ENCODE assay signal across 10 cellular contexts in genomic region chr19:17329061-17329767, GRCh38. TPM values are rescaled to one million over a fixed set of nuclear protein-coding genes. Genes with fewer than 3 reads are reported as not detected.
DNase-seq lines count a peak whose midpoint lies in the region; ATAC-seq and TF ChIP-seq lines count a peak whose summit lies in the region.
"Had no signal": no experiment of that assay in that cellular context is flagged by ENCODE, and none has a peak within 500 bp of the region (broad histone marks: within the 10 kb centered on the region; RNA-seq: fewer than 3 reads in every experiment).

No MANE protein-coding gene starts in this region.

- no peak overlapping the region for H3K27ac Mint-ChIP-seq in activated CD4-positive, alpha-beta T cell treated with anti-CD3 and anti-CD28 coated beads for 36 hours
- H3K27ac Mint-ChIP-seq in activated B cell treated with CpG ODN at 0.5 μM for 24 hours = no peak overlapping the region

- ATAC-seq in activated CD4-positive, alpha-beta T cell treated with anti-CD3 and anti-CD28 coated beads for 36 hours = peak; percentile 8
- ATAC-seq in activated B cell treated with CpG ODN at 0.5 μM for 24 hours (ENCODE audit: low read depth) = peak; percentile 11
- ATAC-seq in HG02840 (IDR thresholded peaks at IDR 0.05; ENCODE audit: low FRiP score, unreplicated experiment) = no peak
- ATAC-seq in GM18511 (IDR thresholded peaks at IDR 0.05; ENCODE audit: unreplicated experiment) = no peak
- ATAC-seq: SK-N-SH treated with all-trans-retinoic acid at 6 μM for 48 hours had no signal

- no peak overlapping the region for H2AFZ ChIP-seq in hepatocyte

- H3K4me3 Mint-ChIP-seq in activated CD4-positive, alpha-beta T cell treated with anti-CD3 and anti-CD28 coated beads for 36 hours = peak overlapping the region; percentile 12
- no peak overlapping the region for H3K4me3 Mint-ChIP-seq in activated B cell treated with CpG ODN at 0.5 μM for 24 hours

- no peak for TF ChIP-seq POLR2A in spleen (IDR thresholded peaks at IDR 0.05)

- no peaks in the 10 kb centered on the region for H3K9me3 Mint-ChIP-seq in activated CD4-positive, alpha-beta T cell treated with anti-CD3 and anti-CD28 coated beads for 36 hours (ENCODE audit: low read depth)
- no peaks in the 10 kb centered on the region for H3K9me3 Mint-ChIP-seq in activated B cell treated with CpG ODN at 0.5 μM for 24 hours

- TF ChIP-seq CTCF in activated B cell treated with CpG ODN at 0.5 μM for 24 hours (IDR thresholded peaks at IDR 0.05) (no peak), hepatocyte (IDR thresholded peaks at IDR 0.05; ENCODE audit: poor library complexity) (no peak), spleen (IDR thresholded peaks at IDR 0.05 in 8 of 11, conservative IDR thresholded peaks at IDR 0.05 in 3 of 11) (no peak)

- POLR2A ChIA-PET in activated CD4-positive, alpha-beta T cell treated with anti-CD3 and anti-CD28 coated beads for 36 hours (lab: Charles Lee) = interaction anchor here (0.7 kb wide), 1 partner anchor 20 kb away, joined by 4 read pairs; the partner anchor contains the start of gene DDA1
- POLR2A ChIA-PET in activated B cell treated with CpG ODN at 0.5 μM for 24 hours (lab: Charles Lee) = interaction anchor here (3.5 kb wide), 1 partner anchor 20 kb away, joined by 24 read pairs; the partner anchor contains the start of gene DDA1

- peak overlapping the region; percentile 94 for H3K4me2 ChIP-seq in hepatocyte

- peaks cover 19% of the 10 kb centered on the region for H3K4me1 Mint-ChIP-seq in activated CD4-positive, alpha-beta T cell treated with anti-CD3 and anti-CD28 coated beads for 36 hours
- H3K4me1 Mint-ChIP-seq in activated B cell treated with CpG ODN at 0.5 μM for 24 hours = peaks cover 20% of the 10 kb centered on the region

- H3K9me2 ChIP-seq in hepatocyte (replicated peaks; ENCODE audit: insufficient read depth) = no peaks in the 10 kb centered on the region

- no peaks in the 10 kb centered on the region for H4K20me1 ChIP-seq in hepatocyte (ENCODE audit: insufficient read depth, poor library complexity, severe bottlenecking)

- CTCF ChIA-PET in activated CD4-positive, alpha-beta T cell treated with anti-CD3 and anti-CD28 coated beads for 36 hours (lab: Charles Lee) = interaction anchor here (0.6 to 1.4 kb wide), 3 partner anchors 18 to 114 kb away, joined by 3 to 4 read pairs (median 3); partner anchors contain the start of genes ABHD8 and USE1
- CTCF ChIA-PET in activated B cell treated with CpG ODN at 0.5 μM for 24 hours (lab: Charles Lee) = no interaction called here

- no peaks in the 10 kb centered on the region for H3K27me3 ChIP-seq in hepatocyte
- peaks cover 0 to 38% (median 21%) of the 10 kb centered on the region in 7 donors for H3K27me3 ChIP-seq in spleen (replicated peaks in 1 of 7)

- peaks cover 5% of the 10 kb centered on the region for H3K79me2 ChIP-seq in hepatocyte

- no peak overlapping the region for H3K4me3 ChIP-seq in hepatocyte
- H3K4me3 ChIP-seq in spleen = peak overlapping the region; percentile 45 to 76 (median 50)

- peaks cover 3% of the 10 kb centered on the region for H3K36me3 Mint-ChIP-seq in activated CD4-positive, alpha-beta T cell treated with anti-CD3 and anti-CD28 coated beads for 36 hours (ENCODE audit: low read depth)
- H3K36me3 Mint-ChIP-seq in activated B cell treated with CpG ODN at 0.5 μM for 24 hours (ENCODE audit: low read depth) = no peaks in the 10 kb centered on the region

- H3K36me3 ChIP-seq in hepatocyte (replicated peaks; ENCODE audit: insufficient read depth, low read depth) (no peaks in the 10 kb centered on the region), spleen (peaks cover 0 to 13% (median 0%) of the 10 kb centered on the region in 6 donors)

- H3K27me3 Mint-ChIP-seq in activated CD4-positive, alpha-beta T cell treated with anti-CD3 and anti-CD28 coated beads for 36 hours = no peaks in the 10 kb centered on the region
- peaks cover 6% of the 10 kb centered on the region for H3K27me3 Mint-ChIP-seq in activated B cell treated with CpG ODN at 0.5 μM for 24 hours

- peaks cover 18% of the 10 kb centered on the region for H3K4me1 ChIP-seq in hepatocyte (ENCODE audit: insufficient read depth)
- peaks cover 14 to 49% (median 36%) of the 10 kb centered on the region in 6 donors for H3K4me1 ChIP-seq in spleen

- H3K27ac ChIP-seq in hepatocyte (no peak overlapping the region), spleen (peak overlapping the region in 4 of 8 donors; percentile 16 to 81 (median 71))

- 81% methylated on average over 28 of the region's 69 CpGs for WGBS in hepatocyte (ENCODE audit: low lambda C conversion rate, missing lambda C conversion rate)
- WGBS in spleen, 5 donors = 25 to 62% (median 32%) methylated on average over 37 to 69 of the region's 69 CpGs

- intact Hi-C loops in activated CD4-positive, alpha-beta T cell treated with anti-CD3 and anti-CD28 coated beads for 36 hours (cut with DNase I, micrococcal nuclease) = no loop called here
- intact Hi-C loops in activated B cell treated with CpG ODN at 0.5 μM for 24 hours (cut with micrococcal nuclease) = no loop called here
- intact Hi-C loops in spleen (cut with DNase I; ENCODE audit: low total_unique reads) = no loop called here

- DNase-seq in activated CD4-positive, alpha-beta T cell treated with anti-CD3 and anti-CD28 coated beads for 36 hours = peak; percentile 52
- no peak for DNase-seq in activated CD4-positive, alpha-beta T cell treated with anti-CD3 and anti-CD28 coated beads, Interleukin-2, amount 50 U/mL, for 48 hours
- DNase-seq in activated B cell treated with CpG ODN at 0.5 μM for 24 hours (no peak), hepatocyte (ENCODE audit: low spot score) (peak; percentile 11), spleen (no peak)
- DNase-seq in effector CD8-positive, alpha-beta T cell (lab: John Stamatoyannopoulos, UW) = no peak
- DNase-seq: NCI-H510A had no signal

- H3K9me3 ChIP-seq in hepatocyte (ENCODE audit: low read depth) = no peaks in the 10 kb centered on the region
- no peaks in the 10 kb centered on the region for H3K9me3 ChIP-seq in spleen

RNA-seq across cellular contexts. Expression of gene ANO8, which starts 5.4 kb away (rescaled TPM):
- 1 to 10 TPM; 4.2 to 4.8 TPM for total RNA-seq in activated CD4-positive, alpha-beta T cell treated with anti-CD3 and anti-CD28 coated beads for 36 hours
- 2.1 and 2.2 TPM in 2 replicates for total RNA-seq in activated B cell treated with CpG ODN at 0.5 μM for 24 hours
- total RNA-seq in hepatocyte = 4.6 and 7.3 TPM in 2 replicates
- polyA plus RNA-seq in hepatocyte = 1.1 and 1.9 TPM in 2 replicates
- 10 to 100 TPM in 2 of 7 donors, 1 to 10 TPM in 5; 6.5 to 12.0 (median 9.4) TPM for total RNA-seq in spleen
- polyA plus RNA-seq in spleen = 1 to 10 TPM; 1.1 to 4.4 (median 1.5) TPM

RNA-seq across cellular contexts. Expression of gene GTPBP3, which starts 8.1 kb away (rescaled TPM):
- 10 to 100 TPM; 37.3 to 39.8 TPM for total RNA-seq in activated CD4-positive, alpha-beta T cell treated with anti-CD3 and anti-CD28 coated beads for 36 hours
- 32.4 and 40.2 TPM in 2 replicates for total RNA-seq in activated B cell treated with CpG ODN at 0.5 μM for 24 hours
- total RNA-seq in hepatocyte = 18.1 and 20.9 TPM in 2 replicates
- polyA plus RNA-seq in hepatocyte = 13.2 and 18.1 TPM in 2 replicates
- 10 to 100 TPM; 19.4 to 44.1 (median 28.2) TPM for total RNA-seq in spleen
- 10 to 100 TPM; 13.0 to 24.5 (median 17.5) TPM for polyA plus RNA-seq in spleen

RNA-seq across cellular contexts. Expression of gene DDA1, which starts 19.9 kb away (rescaled TPM):
- 10 to 100 TPM; 26.2 to 39.6 TPM for total RNA-seq in activated CD4-positive, alpha-beta T cell treated with anti-CD3 and anti-CD28 coated beads for 36 hours
- total RNA-seq in activated B cell treated with CpG ODN at 0.5 μM for 24 hours (31.1 and 31.7 TPM in 2 replicates), hepatocyte (29.4 and 43.1 TPM in 2 replicates), spleen (10 to 100 TPM; 10.5 to 25.6 (median 22.4) TPM)
- polyA plus RNA-seq in hepatocyte (59.4 and 60.0 TPM in 2 replicates), spleen (10 to 100 TPM; 28.7 to 42.2 (median 37.7) TPM)

RNA-seq across cellular contexts. Expression of gene MRPL34, which starts 23.5 kb away (rescaled TPM):
- total RNA-seq in activated CD4-positive, alpha-beta T cell treated with anti-CD3 and anti-CD28 coated beads for 36 hours = 10 to 100 TPM; 72.0 to 88.6 TPM
- total RNA-seq in activated B cell treated with CpG ODN at 0.5 μM for 24 hours = 38.2 and 46.1 TPM in 2 replicates
- 47.7 and 61.1 TPM in 2 replicates for total RNA-seq in hepatocyte
- polyA plus RNA-seq in hepatocyte = 113 and 131 TPM in 2 replicates
- total RNA-seq in spleen = 10 to 100 TPM; 37.5 to 93.2 (median 57.8) TPM
- 100 to 1,000 TPM in 2 of 3 donors, 10 to 100 TPM in 1; 95.4 to 153 (median 152) TPM for polyA plus RNA-seq in spleen

RNA-seq across cellular contexts. Expression of gene ABHD8, which starts 26.0 kb away (rescaled TPM):
- total RNA-seq in activated CD4-positive, alpha-beta T cell treated with anti-CD3 and anti-CD28 coated beads for 36 hours = 1 to 10 TPM; 6.1 to 8.0 TPM
- total RNA-seq in activated B cell treated with CpG ODN at 0.5 μM for 24 hours = 5.4 and 6.6 TPM in 2 replicates
- 12.9 and 15.9 TPM in 2 replicates for total RNA-seq in hepatocyte
- 17.6 and 19.3 TPM in 2 replicates for polyA plus RNA-seq in hepatocyte
- 10 to 100 TPM in 5 of 7 donors, 1 to 10 TPM in 2; 7.7 to 18.7 (median 13.2) TPM for total RNA-seq in spleen
- 10 to 100 TPM in 1 of 3 donors, 1 to 10 TPM in 2; 6.5 to 12.6 (median 7.9) TPM for polyA plus RNA-seq in spleen

Comparison
In these comparisons a context has a peak if more than half of its experiments do, and no peak if none do; other contexts are left out.
1. DNase-seq: peak in activated CD4-positive, alpha-beta T cell treated with anti-CD3 and anti-CD28 coated beads for 36 hours (single experiment) and hepatocyte (single experiment); none in activated CD4-positive, alpha-beta T cell treated with anti-CD3 and anti-CD28 coated beads, Interleukin-2, amount 50 U/mL, for 48 hours (0 of 2), activated B cell treated with CpG ODN at 0.5 μM for 24 hours (single experiment), spleen (single experiment) and effector CD8-positive, alpha-beta T cell (single experiment).
2. ATAC-seq: peak in activated CD4-positive, alpha-beta T cell treated with anti-CD3 and anti-CD28 coated beads for 36 hours (single experiment) and activated B cell treated with CpG ODN at 0.5 μM for 24 hours (single experiment); none in HG02840 (single experiment) and GM18511 (single experiment).